In genomic region chrX:43970528-43970927, GRCh38 we compare ENCODE assay signal across 14 cellular contexts. TPM values are rescaled to one million over a fixed set of nuclear protein-coding genes. Genes with fewer than 3 reads are reported as not detected.
DNase-seq lines count a peak whose midpoint lies in the region; ATAC-seq and TF ChIP-seq lines count a peak whose summit lies in the region.
"Had no signal": no experiment of that assay in that cellular context is flagged by ENCODE, and none has a peak within 500 bp of the region (broad histone marks: within the 10 kb centered on the region; RNA-seq: fewer than 3 reads in every experiment).

No MANE protein-coding gene starts in this region.

- H3K36me3 ChIP-seq in H7 (replicated peaks; ENCODE audit: control insufficient read depth, insufficient read depth, low read length) = no peaks in the 10 kb centered on the region

- H3K27ac Mint-ChIP-seq in HFFc6 = peak overlapping the region; percentile 65
- no peak overlapping the region for H3K27ac Mint-ChIP-seq in activated naive CD4-positive, alpha-beta T cell treated with anti-CD3 and anti-CD28 coated beads for 36 hours
- H3K27ac Mint-ChIP-seq: activated naive CD4-positive, alpha-beta T cell treated with anti-CD3 and anti-CD28 coated beads, Interleukin-2, amount 50 U/mL, for 24 hours; WTC11 had no signal

- H3K27me3 Mint-ChIP-seq in HFFc6 (ENCODE audit: insufficient read depth) = no peaks in the 10 kb centered on the region
- peaks cover 15% of the 10 kb centered on the region for H3K27me3 Mint-ChIP-seq in activated naive CD4-positive, alpha-beta T cell treated with anti-CD3 and anti-CD28 coated beads for 36 hours (ENCODE audit: low read depth)

- intact Hi-C loops in activated naive CD4-positive, alpha-beta T cell treated with anti-CD3 and anti-CD28 coated beads for 36 hours (cut with micrococcal nuclease) = no loop called here

- ATAC-seq in foreskin keratinocyte = peak; percentile 68

- H3K36me3 Mint-ChIP-seq in HFFc6 (ENCODE audit: low read depth) = no peaks in the 10 kb centered on the region
- H3K36me3 Mint-ChIP-seq in activated naive CD4-positive, alpha-beta T cell treated with anti-CD3 and anti-CD28 coated beads for 36 hours (ENCODE audit: low read depth) = no peaks in the 10 kb centered on the region
- H3K36me3 Mint-ChIP-seq: activated naive CD4-positive, alpha-beta T cell treated with anti-CD3 and anti-CD28 coated beads, Interleukin-2, amount 50 U/mL, for 24 hours; WTC11 had no signal

- no peaks in the 10 kb centered on the region for H3K27me3 ChIP-seq in foreskin keratinocyte
- H3K27me3 ChIP-seq in H7 (ENCODE audit: control insufficient read depth, insufficient read depth, low read length) = no peaks in the 10 kb centered on the region; the same call in 1 of the 2 replicates

- H3K4me1 ChIP-seq in foreskin keratinocyte = peaks cover 5% of the 10 kb centered on the region

- H3K4me3 Mint-ChIP-seq in HFFc6 = peak overlapping the region; percentile 50
- no peak overlapping the region for H3K4me3 Mint-ChIP-seq in activated naive CD4-positive, alpha-beta T cell treated with anti-CD3 and anti-CD28 coated beads for 36 hours
- H3K4me3 Mint-ChIP-seq: activated naive CD4-positive, alpha-beta T cell treated with anti-CD3 and anti-CD28 coated beads, Interleukin-2, amount 50 U/mL, for 24 hours; WTC11 had no signal

- CTCF ChIA-PET in activated naive CD4-positive, alpha-beta T cell treated with anti-CD3 and anti-CD28 coated beads for 36 hours (lab: Charles Lee) = no interaction called here

- no peak for TF ChIP-seq CTCF in HFFc6 (IDR thresholded peaks at IDR 0.05)
- TF ChIP-seq CTCF in foreskin keratinocyte (conservative IDR thresholded peaks at IDR 0.05) = no peak

- H3K27ac ChIP-seq in foreskin keratinocyte = no peak overlapping the region

- no peak overlapping the region for H3K4me3 ChIP-seq in H7 (ENCODE audit: insufficient read depth, low read depth, low read length)

- no peaks in the 10 kb centered on the region for H3K9me3 Mint-ChIP-seq in HFFc6
- no peaks in the 10 kb centered on the region for H3K9me3 Mint-ChIP-seq in activated naive CD4-positive, alpha-beta T cell treated with anti-CD3 and anti-CD28 coated beads for 36 hours
- H3K9me3 Mint-ChIP-seq: activated naive CD4-positive, alpha-beta T cell treated with anti-CD3 and anti-CD28 coated beads, Interleukin-2, amount 50 U/mL, for 24 hours; WTC11 had no signal

- DNase-seq in A172 (ENCODE audit: low spot score) (peak; percentile 76), HFFc6 (peak; percentile 23), SW480 (ENCODE audit: low spot score) (peak; percentile 59), foreskin keratinocyte (peak in 1 of 2 donors; percentile 18), GM19240 (ENCODE audit: insufficient read length, low spot score) (no peak), H7 (no peak)
- DNase-seq in effector CD4-positive, alpha-beta T cell = no peak
- no peak for DNase-seq in activated naive CD4-positive, alpha-beta T cell treated with anti-CD3 and anti-CD28 coated beads for 36 hours
- DNase-seq: Calu3, NCI-H2081 treated with DMSO at 0.1 percent for 48 hours, trophoblast cell had no signal

- peaks cover 56% of the 10 kb centered on the region for H3K4me1 Mint-ChIP-seq in HFFc6 (ENCODE audit: low read depth)
- H3K4me1 Mint-ChIP-seq in activated naive CD4-positive, alpha-beta T cell treated with anti-CD3 and anti-CD28 coated beads for 36 hours (ENCODE audit: low read depth) = peaks cover 6% of the 10 kb centered on the region

RNA-seq across cellular contexts. Expression of gene NDP, which starts 2.7 kb away (rescaled TPM):
- total RNA-seq in A172 (2014; rRNA removed; shearing (Covaris generic)) = 0.22 TPM in 1 of 2 replicates, not detected in the other
- total RNA-seq in HFFc6 (2021; fragmentation: NEBNext Ultra II Directional; extraction: Animal tissue kit (Norgen Biotek cat#: 25700)) = under 1 TPM in 2 of 6 experiments, not detected in 4; 0.09 to 0.31 TPM
- not detected in 2 replicates for total RNA-seq in foreskin keratinocyte
- not detected in 2 replicates for polyA plus RNA-seq in foreskin keratinocyte
- total RNA-seq in activated naive CD4-positive, alpha-beta T cell treated with anti-CD3 and anti-CD28 coated beads for 36 hours = not detected
- total RNA-seq in H7 (2014; rRNA removed; shearing (Covaris generic)) = not detected in 2 replicates
- total RNA-seq: osteocyte had no signal

Comparison
In these comparisons a context has a peak if more than half of its experiments do, and no peak if none do; other contexts are left out.
1. DNase-seq: peak in A172 (single experiment), HFFc6 (single experiment) and SW480 (single experiment); none in GM19240 (single experiment), effector CD4-positive, alpha-beta T cell (single experiment), activated naive CD4-positive, alpha-beta T cell treated with anti-CD3 and anti-CD28 coated beads for 36 hours (single experiment) and H7 (single experiment).